In genomic region chrX:97175147-97175546, GRCh38 we compare ENCODE assay signal across 19 cellular contexts.
"Had no signal": no experiment of that assay in that cellular context is flagged by ENCODE, and none has a peak within 500 bp of the region (broad histone marks: within the 10 kb centered on the region; RNA-seq: fewer than 3 reads in every experiment).

No MANE protein-coding gene starts in this region.

- DNase-seq: activated CD4-positive, alpha-beta T cell treated with anti-CD3 and anti-CD28 coated beads for 4 hours; activated CD8-positive, alpha-beta memory T cell treated with anti-CD3 and anti-CD28 coated beads, Interleukin-2, amount 50 U/mL, for 48 hours; activated CD8-positive, alpha-beta T cell treated with anti-CD3 and anti-CD28 coated beads, Interleukin-2, amount 10 ng/mL, durations not matched to agents 7 days and 5 days; activated T-cell treated with anti-CD3 and anti-CD28 coated beads, Interleukin-2, amount 50 U/mL, for 1 hour; aorta; central memory CD4-positive, alpha-beta T cell; KBM-7; NCI-H1048; NCI-H146; NCI-H187 treated with DMSO at 0.1 percent for 48 hours; NCI-H2081 treated with DMSO at 0.1 percent for 48 hours; NCI-H446; NCI-H774; Peyer's patch; Right ventricle myocardium superior; SJCRH30 had no signal

- H3K9me3 ChIP-seq: Peyer's patch, SJCRH30 had no signal

- H3K4me3 ChIP-seq: breast epithelium, Peyer's patch, SJCRH30 had no signal

- H3K4me1 ChIP-seq: breast epithelium, Peyer's patch, SJCRH30 had no signal

- H3K36me3 ChIP-seq: breast epithelium, Peyer's patch, SJCRH30 had no signal

- H3K27me3 ChIP-seq: Peyer's patch, SJCRH30 had no signal

- H3K27ac ChIP-seq: breast epithelium, Peyer's patch, RWPE1, SJCRH30 had no signal

- ATAC-seq: activated CD4-positive, CD25-positive, alpha-beta regulatory T cell treated with anti-CD3 and anti-CD28 coated beads, Interleukin-2, amount 50 U/mL, for 24 hours; activated CD8-positive, alpha-beta T cell treated with anti-CD3 and anti-CD28 coated beads, Interleukin-2, amount 10 ng/mL, durations not matched to agents 7 days and 5 days had no signal
